ENCODE assay signal across 8 cellular contexts in the genomic region with DNA sequence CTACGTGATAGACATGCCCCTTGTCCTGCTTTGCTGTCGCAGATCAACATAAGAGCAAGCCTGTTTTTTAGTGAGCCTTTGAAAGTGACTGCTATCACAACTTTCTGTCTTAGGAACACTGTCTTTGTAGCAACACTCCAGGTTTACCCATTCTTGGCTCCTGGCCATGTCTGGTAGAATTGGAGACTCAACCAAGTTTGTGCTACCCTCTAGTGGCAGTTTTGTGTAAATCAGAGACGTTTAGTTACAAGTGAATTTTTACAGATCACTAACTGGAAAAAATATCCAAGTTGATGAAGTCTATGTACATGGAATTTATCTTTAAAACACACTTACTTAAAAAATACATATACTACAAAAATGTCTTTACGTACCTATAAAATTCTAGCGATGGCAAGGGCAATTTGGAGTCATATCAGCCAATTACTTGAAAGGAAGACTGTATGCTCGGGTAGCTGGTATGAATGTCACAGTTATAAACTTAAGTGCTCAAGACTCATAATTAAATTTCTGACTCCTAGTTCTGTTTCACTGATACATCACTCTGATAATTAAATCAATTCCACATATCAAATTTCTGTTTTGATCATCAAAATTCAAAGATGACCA.
A peak's percentile ranks its signal among the peaks of the same experiment; 100 is the strongest.
DNase-seq lines count a peak whose midpoint lies in the region; ATAC-seq, FAIRE-seq and TF ChIP-seq lines count a peak whose summit lies in the region.

No MANE protein-coding gene starts in this region.

- TF ChIP-seq POLR2A in GM12892 (IDR thresholded peaks at IDR 0.05; ENCODE audit: low read depth, low read length) = no peak

- peak; percentile 67 for FAIRE-seq in GM12892 (lab: Jason Lieb, UNC)

- DNase-seq in AG08395 (ENCODE audit: low spot score) (peak; percentile 67), GM12892 (ENCODE audit: insufficient read length) (no peak), NCI-H128 (lab: John Stamatoyannopoulos, UW; ENCODE audit: unreplicated experiment) (peak; percentile 32), caudate nucleus (lab: John Stamatoyannopoulos, UW) (peak in 52 of 61 donors; percentile 1 to 89 (median 32)), kidney glomerular epithelial cell (lab: John Stamatoyannopoulos, UW) (peak; percentile 86)
- DNase-seq in stimulated activated CD8-positive, alpha-beta memory T cell treated with anti-CD3 and anti-CD28 coated beads, Interleukin-12 subunit alpha, Interleukin-12 subunit beta, amount 100 ng/mL, for 1 hour (ENCODE audit: low read depth) = peak; percentile 8

- H3K27ac ChIP-seq in caudate nucleus (ENCODE audit: low read depth, low read length) = no peak overlapping the region

- ATAC-seq in HG02798 (IDR thresholded peaks at IDR 0.05; ENCODE audit: poor library complexity, unreplicated experiment) (peak; percentile 89), SK-N-SH treated with all-trans-retinoic acid at 6 μM for 48 hours (peak; percentile 79)

TF ChIP-seq in SK-N-SH treated with all-trans-retinoic acid at 6 μM for 48 hours, 23 proteins besides CTCF, POLR2A, EP300 and RAD21:
- TF ChIP-seq ZC3H10 (CRISPR knock-in tag; IDR thresholded peaks at IDR 0.05) (no peak), TOX (CRISPR knock-in tag; IDR thresholded peaks at IDR 0.05; ENCODE audit: borderline replicate concordance) (no peak)
